ENCODE assay signal across 21 cellular contexts in genomic region chr2:201777869-201778268, GRCh38. TPM values are rescaled to one million over a fixed set of nuclear protein-coding genes. Genes with fewer than 3 reads are reported as not detected.
DNase-seq lines count a peak whose midpoint lies in the region; TF ChIP-seq lines count a peak whose summit lies in the region.
"Had no signal": no experiment of that assay in that cellular context is flagged by ENCODE, and none has a peak within 500 bp of the region (broad histone marks: within the 10 kb centered on the region; RNA-seq: fewer than 3 reads in every experiment).

No MANE protein-coding gene starts in this region.

- no peak overlapping the region for H4K91ac ChIP-seq in trophoblast cell (ENCODE audit: low read depth, low read length)

- H3K9me3 Mint-ChIP-seq in endodermal cell (no peaks in the 10 kb centered on the region), progenitor cell of endocrine pancreas (ENCODE audit: low read depth) (no peaks in the 10 kb centered on the region), endothelial cell (ENCODE audit: unreplicated experiment) (no peaks in the 10 kb centered on the region)
- H3K9me3 Mint-ChIP-seq: activated CD8-positive, alpha-beta T cell treated with anti-CD3 and anti-CD28 coated beads for 36 hours; activated naive CD8-positive, alpha-beta T cell treated with anti-CD3 and anti-CD28 coated beads, Interleukin-2, amount 10 ng/mL, durations not matched to agents 7 days and 5 days; WTC11 had no signal

- no peak overlapping the region for H3K23ac ChIP-seq in trophoblast cell (ENCODE audit: low read length)

- H3K4me3 ChIP-seq in HL-60 (replicated peaks; ENCODE audit: insufficient read depth, low read length), result no peak overlapping the region
- H3K4me3 ChIP-seq in endodermal cell (ENCODE audit: low read length), result peak overlapping the region; percentile 95
- no peak overlapping the region for H3K4me3 ChIP-seq in trophoblast cell (ENCODE audit: low read depth, low read length)
- H3K4me3 ChIP-seq: breast epithelium, MG63 had no signal

- no peak overlapping the region for H4K12ac ChIP-seq in trophoblast cell (ENCODE audit: low read depth, low read length)

- H3K14ac ChIP-seq in trophoblast cell (ENCODE audit: low read length), result no peak overlapping the region

- H3K4ac ChIP-seq in trophoblast cell (ENCODE audit: low read depth, low read length), result no peak overlapping the region

- peak overlapping the region; percentile 31 for H3K9ac ChIP-seq in endodermal cell (ENCODE audit: extremely low read depth, low read length, poor library complexity, severe bottlenecking)
- H3K9ac ChIP-seq in trophoblast cell (ENCODE audit: low read length), result no peak overlapping the region

- H3K4me1 ChIP-seq in endodermal cell (ENCODE audit: control insufficient read depth, insufficient read depth, low read length) (peaks cover 21% of the 10 kb centered on the region), trophoblast cell (ENCODE audit: control insufficient read depth in 1 of 2, insufficient read depth in 2 of 2, low read length in 2 of 2) (peaks cover 0 to 4% of the 10 kb centered on the region in 2 experiments)
- H3K4me1 ChIP-seq: BE2C had no signal

- H2BK5ac ChIP-seq in trophoblast cell (ENCODE audit: low read depth, low read length, poor library complexity), result no peak overlapping the region

- no peak overlapping the region for H2BK12ac ChIP-seq in trophoblast cell (ENCODE audit: low read length)

- peaks cover 7% of the 10 kb centered on the region for H3K79me1 ChIP-seq in trophoblast cell (ENCODE audit: low read length)

- H3K36me3 Mint-ChIP-seq in endodermal cell (ENCODE audit: low read depth), result peaks cover 4% of the 10 kb centered on the region
- no peaks in the 10 kb centered on the region for H3K36me3 Mint-ChIP-seq in progenitor cell of endocrine pancreas (ENCODE audit: insufficient read depth)
- H3K36me3 Mint-ChIP-seq in endothelial cell (ENCODE audit: low read depth, unreplicated experiment), result peaks cover 3% of the 10 kb centered on the region
- H3K36me3 Mint-ChIP-seq: WTC11 had no signal

- H3K4me1 Mint-ChIP-seq in endodermal cell (peaks cover 61% of the 10 kb centered on the region), progenitor cell of endocrine pancreas (ENCODE audit: low read depth) (peaks cover 44% of the 10 kb centered on the region), endothelial cell (ENCODE audit: unreplicated experiment) (peaks cover 20% of the 10 kb centered on the region)

- H2BK120ac ChIP-seq in trophoblast cell (ENCODE audit: insufficient read depth, low read length, poor library complexity), result no peak overlapping the region

- H3K27ac Mint-ChIP-seq in endodermal cell (peak overlapping the region; percentile 5), progenitor cell of endocrine pancreas (peak overlapping the region; percentile 12), endothelial cell (ENCODE audit: unreplicated experiment) (no peak overlapping the region)
- H3K27ac Mint-ChIP-seq: activated CD8-positive, alpha-beta T cell treated with anti-CD3 and anti-CD28 coated beads for 36 hours; activated naive CD8-positive, alpha-beta T cell treated with anti-CD3 and anti-CD28 coated beads, Interleukin-2, amount 10 ng/mL, durations not matched to agents 7 days and 5 days; WTC11 had no signal

- no peak overlapping the region for H2AFZ ChIP-seq in trophoblast cell (ENCODE audit: insufficient read depth, low read length, poor library complexity)

- H2AK5ac ChIP-seq in trophoblast cell (ENCODE audit: low read length), result no peak overlapping the region

- peaks cover 7% of the 10 kb centered on the region for H3K79me2 ChIP-seq in trophoblast cell (ENCODE audit: control insufficient read depth, insufficient read depth, low read length, poor library complexity)

- H3K4me3 Mint-ChIP-seq in endodermal cell (peak overlapping the region; percentile 94), progenitor cell of endocrine pancreas (ENCODE audit: low read depth) (peak overlapping the region; percentile 20), endothelial cell (ENCODE audit: unreplicated experiment) (no peak overlapping the region)
- H3K4me3 Mint-ChIP-seq: activated CD8-positive, alpha-beta T cell treated with anti-CD3 and anti-CD28 coated beads for 36 hours; activated naive CD8-positive, alpha-beta T cell treated with anti-CD3 and anti-CD28 coated beads, Interleukin-2, amount 10 ng/mL, durations not matched to agents 7 days and 5 days had no signal

- TF ChIP-seq CTCF in HL-60 (IDR thresholded peaks at IDR 0.05; ENCODE audit: insufficient read depth, low read length), result no peak
- TF ChIP-seq CTCF in endodermal cell (conservative IDR thresholded peaks at IDR 0.05), result no peak
- TF ChIP-seq CTCF in progenitor cell of endocrine pancreas (IDR thresholded peaks at IDR 0.05; ENCODE audit: unreplicated experiment), result no peak
- no peak for TF ChIP-seq CTCF in endothelial cell (IDR thresholded peaks at IDR 0.05; ENCODE audit: unreplicated experiment)

- H3K27me3 ChIP-seq in HL-60 (ENCODE audit: insufficient read depth, poor library complexity, severe bottlenecking) (no peaks in the 10 kb centered on the region), endodermal cell (ENCODE audit: control insufficient read depth, insufficient read depth, low read length, poor library complexity, severe bottlenecking) (no peaks in the 10 kb centered on the region), trophoblast cell (ENCODE audit: insufficient read depth, low read length) (no peaks in the 10 kb centered on the region)
- H3K27me3 ChIP-seq: BE2C, breast epithelium, MG63 had no signal

- DNase-seq in EH (ENCODE audit: low read depth), result peak; percentile 16
- no peak for DNase-seq in HL-60 (ENCODE audit: low read depth in 1 of 2, low spot score in 1 of 2)
- no peak for DNase-seq in endodermal cell
- no peak for DNase-seq in progenitor cell of endocrine pancreas (ENCODE audit: low spot score, unreplicated experiment)
- DNase-seq in trophoblast cell, result no peak
- no peak for DNase-seq in endothelial cell (ENCODE audit: low spot score)
- DNase-seq in T-helper 2 cell, result no peak
- DNase-seq: activated CD8-positive, alpha-beta T cell treated with anti-CD3 and anti-CD28 coated beads for 36 hours; activated naive CD8-positive, alpha-beta T cell treated with anti-CD3 and anti-CD28 coated beads, Interleukin-2, amount 10 ng/mL, durations not matched to agents 7 days and 5 days; BE2C; Calu3; dermis blood vessel endothelial cell; MG63; NCI-H187; NCI-H510A treated with DMSO at 0.1 percent for 48 hours; SHP77 treated with DMSO at 0.1 percent for 48 hours; stimulated activated CD4-positive, alpha-beta T cell treated with anti-CD3 and anti-CD28 coated beads, Interleukin-4, amount 100 ng/mL, for 4 hours had no signal

- H3K27me3 Mint-ChIP-seq in endodermal cell (ENCODE audit: insufficient read depth), result peaks cover 3% of the 10 kb centered on the region
- H3K27me3 Mint-ChIP-seq in progenitor cell of endocrine pancreas, result no peaks in the 10 kb centered on the region
- H3K27me3 Mint-ChIP-seq in endothelial cell (ENCODE audit: unreplicated experiment), result peaks cover 13% of the 10 kb centered on the region
- H3K27me3 Mint-ChIP-seq: activated CD8-positive, alpha-beta T cell treated with anti-CD3 and anti-CD28 coated beads for 36 hours had no signal

- H3K4me2 ChIP-seq in trophoblast cell (ENCODE audit: low read length), result no peak overlapping the region

- no peaks in the 10 kb centered on the region for H3K9me3 ChIP-seq in endodermal cell (ENCODE audit: control insufficient read depth, low read length)
- no peaks in the 10 kb centered on the region for H3K9me3 ChIP-seq in trophoblast cell (ENCODE audit: insufficient read depth, low read depth, low read length)
- H3K9me3 ChIP-seq: BE2C, breast epithelium, MG63 had no signal

- no peak overlapping the region for H3K18ac ChIP-seq in trophoblast cell (ENCODE audit: low read length)

- H3K36me3 ChIP-seq in endodermal cell (ENCODE audit: control insufficient read depth, insufficient read depth, low read length) (peaks cover 5% of the 10 kb centered on the region), trophoblast cell (ENCODE audit: control insufficient read depth in 1 of 2, insufficient read depth in 2 of 2, low read length in 2 of 2) (no peaks in the 10 kb centered on the region)
- H3K36me3 ChIP-seq: BE2C, breast epithelium, MG63 had no signal

- no peak overlapping the region for H4K8ac ChIP-seq in trophoblast cell (ENCODE audit: low read depth, low read length)

- H3K27ac ChIP-seq in HL-60 (replicated peaks) (peak overlapping the region; percentile 84; the same call in 1 of the 2 replicates), endodermal cell (ENCODE audit: low read depth, low read length) (no peak overlapping the region), trophoblast cell (ENCODE audit: low read depth, low read length) (no peak overlapping the region)
- H3K27ac ChIP-seq: breast epithelium had no signal

RNA-seq across cellular contexts. Expression of gene ALS2, which starts 2.9 kb away (rescaled TPM):
- total RNA-seq in endodermal cell, result 10 to 100 TPM; 56.6 to 58.5 TPM
- 26.0 TPM for polyA plus RNA-seq in endodermal cell (2013, experiment 1 of 2)
- 25.8 TPM for polyA plus RNA-seq in endodermal cell (2013, experiment 2 of 2)
- total RNA-seq in progenitor cell of endocrine pancreas, result 48.1 and 50.2 TPM in 2 replicates
- 15.9 and 16.9 TPM in 2 replicates for polyA plus RNA-seq in trophoblast cell (2013)
- 43.1 TPM for total RNA-seq in endothelial cell (ENCODE audit: unreplicated experiment)

RNA-seq across cellular contexts. Expression of gene CDK15, which starts 28.5 kb away (rescaled TPM):
- total RNA-seq in endodermal cell, result under 1 TPM in 1 of 2 donors, not detected in 1; 0.35 TPM
- 0.07 TPM for polyA plus RNA-seq in endodermal cell (2013, experiment 1 of 2)
- polyA plus RNA-seq in endodermal cell (2013, experiment 2 of 2), result not detected
- total RNA-seq in progenitor cell of endocrine pancreas, result 0.07 TPM in 1 of 2 replicates, not detected in the other
- polyA plus RNA-seq in trophoblast cell (2013), result 0.01 and 0.03 TPM in 2 replicates
- not detected for total RNA-seq in endothelial cell (ENCODE audit: unreplicated experiment)
- total RNA-seq: activated CD8-positive, alpha-beta T cell treated with anti-CD3 and anti-CD28 coated beads for 36 hours; activated naive CD8-positive, alpha-beta T cell treated with anti-CD3 and anti-CD28 coated beads, Interleukin-2, amount 10 ng/mL, durations not matched to agents 7 days and 5 days; Calu3; dermis blood vessel endothelial cell; OCI-LY7; T-helper 2 cell treated with Interferon-gamma antibody and Interleukin-4, amounts not matched to agents 100 ng/mL and 5 ng/mL, for 36 hours; WTC11 had no signal
